In genomic region chr1:23436520-23437354, GRCh38 we compare ENCODE assay signal across 10 cellular contexts. TPM values are rescaled to one million over a fixed set of nuclear protein-coding genes. Genes with fewer than 3 reads are reported as not detected.
DNase-seq lines count a peak whose midpoint lies in the region; ATAC-seq and TF ChIP-seq lines count a peak whose summit lies in the region.
"Had no signal": no experiment of that assay in that cellular context is flagged by ENCODE, and none has a peak within 500 bp of the region (broad histone marks: within the 10 kb centered on the region; RNA-seq: fewer than 3 reads in every experiment).

No MANE protein-coding gene starts in this region.

- peak; percentile 33 for TF ChIP-seq POLR2A in transverse colon (IDR thresholded peaks at IDR 0.05)

- DNase-seq in activated gamma-delta T cell treated with Interleukin-2 at 50 U/mL for 16 hours = peak; percentile 23
- no peak for DNase-seq in activated gamma-delta T cell (lab: John Stamatoyannopoulos, UW)
- peak; percentile 52 for DNase-seq in activated naive CD4-positive, alpha-beta T cell treated with anti-CD3 and anti-CD28 coated beads, Interleukin-2, amount 10 ng/mL, durations not matched to agents 7 days and 5 days
- peak; percentile 79 to 86 for DNase-seq in left lung
- DNase-seq in transverse colon = peak; percentile 95
- no peak for DNase-seq in SHP77 treated with DMSO at 0.1 percent for 48 hours (lab: John Stamatoyannopoulos, UW)
- DNase-seq in NCI-H774 (lab: John Stamatoyannopoulos, UW) = no peak
- DNase-seq: NCI-H1436, thyroid gland had no signal

- no peaks in the 10 kb centered on the region for H3K36me3 Mint-ChIP-seq in activated naive CD4-positive, alpha-beta T cell treated with anti-CD3 and anti-CD28 coated beads, Interleukin-2, amount 10 ng/mL, durations not matched to agents 7 days and 5 days

- in situ Hi-C loops in transverse colon (cut with MboI; ENCODE audit: low pct_ligation_motif_present in 1 of 4, low pct_unique_long_range_greater_than_20kb in 1 of 4, low sequenced_read_pairs in 3 of 4) = no loop called here

- ATAC-seq in left lung (peak; percentile 93), HG03095 (IDR thresholded peaks at IDR 0.05; ENCODE audit: unreplicated experiment) (no peak)

- H3K4me3 ChIP-seq in left lung (no peak overlapping the region), transverse colon (no peak overlapping the region)
- H3K4me3 ChIP-seq: thyroid gland had no signal

- no peak overlapping the region for H3K4me3 Mint-ChIP-seq in activated naive CD4-positive, alpha-beta T cell treated with anti-CD3 and anti-CD28 coated beads, Interleukin-2, amount 10 ng/mL, durations not matched to agents 7 days and 5 days

- H3K27ac Mint-ChIP-seq in activated naive CD4-positive, alpha-beta T cell treated with anti-CD3 and anti-CD28 coated beads, Interleukin-2, amount 10 ng/mL, durations not matched to agents 7 days and 5 days = no peak overlapping the region

- no peaks in the 10 kb centered on the region for H3K9me3 Mint-ChIP-seq in activated naive CD4-positive, alpha-beta T cell treated with anti-CD3 and anti-CD28 coated beads, Interleukin-2, amount 10 ng/mL, durations not matched to agents 7 days and 5 days

- H3K4me1 ChIP-seq in left lung (no peaks in the 10 kb centered on the region), transverse colon (peaks cover 0 to 19% (median 15%) of the 10 kb centered on the region in 4 donors)
- H3K4me1 ChIP-seq: thyroid gland had no signal

- no peak for TF ChIP-seq CTCF in left lung (IDR thresholded peaks at IDR 0.05)
- no peak for TF ChIP-seq CTCF in transverse colon (IDR thresholded peaks at IDR 0.05)

- no peaks in the 10 kb centered on the region for H3K9me3 ChIP-seq in left lung
- no peaks in the 10 kb centered on the region for H3K9me3 ChIP-seq in transverse colon
- H3K9me3 ChIP-seq: thyroid gland had no signal

- peaks cover 0 to 9% of the 10 kb centered on the region in 2 donors for H3K27me3 ChIP-seq in left lung
- H3K27me3 ChIP-seq in transverse colon = no peaks in the 10 kb centered on the region
- H3K27me3 ChIP-seq: thyroid gland had no signal

- H3K36me3 ChIP-seq in left lung (peaks cover 0 to 28% of the 10 kb centered on the region in 2 donors), transverse colon (peaks cover 0 to 4% (median 0%) of the 10 kb centered on the region in 4 donors)

- CTCF ChIA-PET in activated naive CD4-positive, alpha-beta T cell treated with anti-CD3 and anti-CD28 coated beads, Interleukin-2, amount 10 ng/mL, durations not matched to agents 7 days and 5 days (lab: Charles Lee) = no interaction called here

- 65% methylated on average over 45 of the region's 49 CpGs; no CpG with 5 or more reads in 1 of the 2 donors for WGBS in transverse colon (ENCODE audit: low coverage in 1 of 2), 2 donors

- no peak for TF ChIP-seq EP300 in transverse colon (IDR thresholded peaks at IDR 0.05; ENCODE audit: low read depth)

- intact Hi-C loops in left lung (cut with DNase I) (no loop called here), transverse colon (cut with DNase I; ENCODE audit: low total_unique reads) (no loop called here)

- H3K4me1 Mint-ChIP-seq in activated naive CD4-positive, alpha-beta T cell treated with anti-CD3 and anti-CD28 coated beads, Interleukin-2, amount 10 ng/mL, durations not matched to agents 7 days and 5 days = no peaks in the 10 kb centered on the region

- H3K27ac ChIP-seq in left lung = no peak overlapping the region
- H3K27ac ChIP-seq in transverse colon = peak overlapping the region; percentile 70 to 87 (median 86)
- H3K27ac ChIP-seq: thyroid gland had no signal

- H3K27me3 Mint-ChIP-seq in activated naive CD4-positive, alpha-beta T cell treated with anti-CD3 and anti-CD28 coated beads, Interleukin-2, amount 10 ng/mL, durations not matched to agents 7 days and 5 days = peaks cover 56% of the 10 kb centered on the region

RNA-seq across cellular contexts. Expression of gene TCEA3, which starts 12.2 kb away (rescaled TPM):
- total RNA-seq in left lung (10 to 100 TPM; 28.3 to 43.2 TPM), transverse colon (100 to 1,000 TPM; 137 to 761 (median 198) TPM)

RNA-seq across cellular contexts. Expression of gene ASAP3, which starts 47.2 kb away (rescaled TPM):
- 10 to 100 TPM; 35.2 to 43.7 TPM for total RNA-seq in left lung
- 10 to 100 TPM; 38.2 to 62.9 (median 48.3) TPM for total RNA-seq in transverse colon

Comparison
In these comparisons a context has a peak if more than half of its experiments do, and no peak if none do; other contexts are left out.
1. DNase-seq: peak in activated gamma-delta T cell treated with Interleukin-2 at 50 U/mL for 16 hours (single experiment), activated naive CD4-positive, alpha-beta T cell treated with anti-CD3 and anti-CD28 coated beads, Interleukin-2, amount 10 ng/mL, durations not matched to agents 7 days and 5 days (single experiment), left lung (2 of 2) and transverse colon (single experiment); none in activated gamma-delta T cell (single experiment), SHP77 treated with DMSO at 0.1 percent for 48 hours (single experiment) and NCI-H774 (single experiment).
2. H3K27ac ChIP-seq: peak in transverse colon (4 of 4); none in left lung (0 of 2).